In genomic region chr11:13962198-13962561, GRCh38 we compare ENCODE assay signal across 10 cellular contexts. TPM values are rescaled to one million over a fixed set of nuclear protein-coding genes. Genes with fewer than 3 reads are reported as not detected.
DNase-seq lines count a peak whose midpoint lies in the region; ATAC-seq and TF ChIP-seq lines count a peak whose summit lies in the region.
"Had no signal": no experiment of that assay in that cellular context is flagged by ENCODE, and none has a peak within 500 bp of the region (broad histone marks: within the 10 kb centered on the region; RNA-seq: fewer than 3 reads in every experiment).

No MANE protein-coding gene starts in this region.

- CTCF ChIA-PET in IMR-90 (lab: Yijun Ruan, JAX): no interaction called here

- H3K9me3 Mint-ChIP-seq in activated naive CD8-positive, alpha-beta T cell treated with anti-CD3 and anti-CD28 coated beads, Interleukin-2, amount 50 U/mL, for 24 hours: no peaks in the 10 kb centered on the region
- H3K9me3 Mint-ChIP-seq: memory B cell had no signal

- H3K27ac ChIP-seq in IMR-90 (ENCODE audit: insufficient read depth, low read length) (no peak overlapping the region), spleen (peak overlapping the region in 1 of 8 donors; percentile 65)

- H2BK20ac ChIP-seq in IMR-90 (ENCODE audit: low read depth, low read length): no peak overlapping the region

- POLR2A ChIA-PET in IMR-90 (lab: Charles Lee; ENCODE audit: unreplicated experiment): no interaction called here

- H2AFZ ChIP-seq in IMR-90 (replicated peaks; ENCODE audit: low read length, poor library complexity): peak overlapping the region; percentile 74

- H3K9ac ChIP-seq in IMR-90 (ENCODE audit: low read depth, low read length): no peak overlapping the region

- peak overlapping the region; percentile 41 for H3K4me3 Mint-ChIP-seq in activated naive CD8-positive, alpha-beta T cell treated with anti-CD3 and anti-CD28 coated beads, Interleukin-2, amount 50 U/mL, for 24 hours
- H3K4me3 Mint-ChIP-seq: memory B cell had no signal

- no peak overlapping the region for H4K5ac ChIP-seq in IMR-90 (ENCODE audit: low read depth, low read length)

- peak overlapping the region; percentile 51; the same call in 1 of the 2 replicates for H3K4me2 ChIP-seq in IMR-90 (ENCODE audit: low read depth, low read length)

- no peak overlapping the region for H3K4ac ChIP-seq in IMR-90 (ENCODE audit: low read depth, low read length)

- TF ChIP-seq POLR2A in IMR-90 (IDR thresholded peaks at IDR 0.05; ENCODE audit: low read depth, low read length) (no peak), spleen (IDR thresholded peaks at IDR 0.05) (no peak)

- no peak overlapping the region for H2AK5ac ChIP-seq in IMR-90 (ENCODE audit: low read depth, low read length)

- TF ChIP-seq RAD21 in IMR-90 (IDR thresholded peaks at IDR 0.05; ENCODE audit: low read length): no peak

- H3K23ac ChIP-seq in IMR-90 (ENCODE audit: low read depth, low read length): no peak overlapping the region

- ATAC-seq in IMR-90 (ENCODE audit: low read depth) (no peak), HG03135 (IDR thresholded peaks at IDR 0.05; ENCODE audit: unreplicated experiment) (no peak), GM18519 (IDR thresholded peaks at IDR 0.05; ENCODE audit: low FRiP score, unreplicated experiment) (no peak)
- no peak for ATAC-seq in activated naive CD8-positive, alpha-beta T cell treated with anti-CD3 and anti-CD28 coated beads, Interleukin-2, amount 50 U/mL, for 24 hours

- no peak overlapping the region for H3K18ac ChIP-seq in IMR-90 (ENCODE audit: low read depth, low read length)

- no peak for DNase-seq in IMR-90
- no peak for DNase-seq in activated naive CD8-positive, alpha-beta T cell treated with anti-CD3 and anti-CD28 coated beads, Interleukin-2, amount 50 U/mL, for 24 hours
- no peak for DNase-seq in kidney epithelial cell (ENCODE audit: low read depth)
- no peak for DNase-seq in spleen
- DNase-seq in SIG-M5 (lab: John Stamatoyannopoulos, UW): no peak
- DNase-seq: NCI-H446 had no signal

- H3K56ac ChIP-seq in IMR-90 (ENCODE audit: extremely low read depth, insufficient read depth, low read length): no peak overlapping the region

- no peaks in the 10 kb centered on the region for H3K36me3 Mint-ChIP-seq in activated naive CD8-positive, alpha-beta T cell treated with anti-CD3 and anti-CD28 coated beads, Interleukin-2, amount 50 U/mL, for 24 hours (ENCODE audit: low read depth)
- H3K36me3 Mint-ChIP-seq: memory B cell had no signal

- H3K14ac ChIP-seq in IMR-90 (replicated peaks; ENCODE audit: low read depth, low read length): no peak overlapping the region

- intact Hi-C loops in IMR-90 (cut with micrococcal nuclease) (no loop called here), spleen (cut with DNase I; ENCODE audit: low total_unique reads) (no loop called here)

- H3K4me3 ChIP-seq in IMR-90 (ENCODE audit: insufficient read depth, low read depth, low read length) (no peak overlapping the region; the same call in 1 of the 2 replicates), kidney epithelial cell (ENCODE audit: low read depth, low read length) (peak overlapping the region; percentile 53), spleen (peak overlapping the region in 6 of 8 donors; percentile 37 to 67 (median 40))

- dilution Hi-C loops in IMR-90 (cut with HindIII; ENCODE audit: low sequenced_read_pairs, unreplicated experiment): no loop called here

- no peaks in the 10 kb centered on the region for H3K9me1 ChIP-seq in IMR-90 (ENCODE audit: insufficient read depth, low read length)

- H4K20me1 ChIP-seq in IMR-90 (ENCODE audit: insufficient read depth, low read length): no peaks in the 10 kb centered on the region

- 4% methylated on average over 7 of the region's 16 CpGs; no CpG with 5 or more reads in 1 of the 2 experiments for WGBS in IMR-90 (ENCODE audit: extremely low coverage in 2 of 2, insufficient read length in 1 of 2), 2 experiments
- WGBS in spleen, 5 donors: 38 to 45% (median 42%) methylated on average over 16 of the region's 16 CpGs

- no peaks in the 10 kb centered on the region for H3K79me1 ChIP-seq in IMR-90 (ENCODE audit: low read depth in 1 of 2, low read length in 2 of 2)

- H3K36me3 ChIP-seq in IMR-90 (ENCODE audit: control insufficient read depth, insufficient read depth, low read length): no peaks in the 10 kb centered on the region
- no peaks in the 10 kb centered on the region for H3K36me3 ChIP-seq in kidney epithelial cell (ENCODE audit: control insufficient read depth, insufficient read depth, low read length)
- no peaks in the 10 kb centered on the region for H3K36me3 ChIP-seq in spleen

- peaks cover 55% of the 10 kb centered on the region for H3K27me3 Mint-ChIP-seq in activated naive CD8-positive, alpha-beta T cell treated with anti-CD3 and anti-CD28 coated beads, Interleukin-2, amount 50 U/mL, for 24 hours

- BruUV-seq in IMR-90 (replicated peaks; lab: Mats Ljungman, UMichigan): no TSS peak

- H2AK9ac ChIP-seq in IMR-90 (replicated peaks; ENCODE audit: low read depth, low read length, poor library complexity): no peak overlapping the region

- TF ChIP-seq CTCF in IMR-90 (conservative IDR thresholded peaks at IDR 0.05; ENCODE audit: low read depth, low read length) (no peak), kidney epithelial cell (IDR thresholded peaks at IDR 0.05; ENCODE audit: insufficient read depth, low read length, poor library complexity, severe bottlenecking) (no peak), spleen (IDR thresholded peaks at IDR 0.05 in 8 of 11, conservative IDR thresholded peaks at IDR 0.05 in 3 of 11) (no peak)

- H2BK120ac ChIP-seq in IMR-90 (ENCODE audit: low read depth, low read length): no peak overlapping the region

- no peak overlapping the region for H3K27ac Mint-ChIP-seq in activated naive CD8-positive, alpha-beta T cell treated with anti-CD3 and anti-CD28 coated beads, Interleukin-2, amount 50 U/mL, for 24 hours
- H3K27ac Mint-ChIP-seq: memory B cell had no signal

- H3K4me1 ChIP-seq in IMR-90 (ENCODE audit: control insufficient read depth, insufficient read depth, low read length) (no peaks in the 10 kb centered on the region; the same call in 1 of the 2 replicates), spleen (peaks cover 4 to 31% (median 27%) of the 10 kb centered on the region in 6 donors)

- H2BK15ac ChIP-seq in IMR-90 (ENCODE audit: low read depth, low read length): no peak overlapping the region

- H3K4me1 Mint-ChIP-seq in activated naive CD8-positive, alpha-beta T cell treated with anti-CD3 and anti-CD28 coated beads, Interleukin-2, amount 50 U/mL, for 24 hours: peaks cover 15% of the 10 kb centered on the region

- H2BK5ac ChIP-seq in IMR-90 (ENCODE audit: low read depth, low read length, poor library complexity, severe bottlenecking): no peak overlapping the region

- in situ Hi-C loops in IMR-90 (cut with MboI; ENCODE audit: low sequenced_read_pairs): loop anchor here (5.0 kb wide), 1 partner anchor 185 kb away; no protein-coding TSS in a partner anchor

- peaks cover 88% of the 10 kb centered on the region for H3K27me3 ChIP-seq in IMR-90 (ENCODE audit: control insufficient read depth, insufficient read depth, low read length)
- H3K27me3 ChIP-seq in kidney epithelial cell (ENCODE audit: control insufficient read depth, insufficient read depth, low read length): peaks cover 34% of the 10 kb centered on the region
- peaks cover 5 to 93% (median 53%) of the 10 kb centered on the region in 7 donors for H3K27me3 ChIP-seq in spleen (replicated peaks in 1 of 7)

- H4K8ac ChIP-seq in IMR-90 (ENCODE audit: low read depth in 2 of 2, low read length in 2 of 2): no peak overlapping the region

- H3K9me3 ChIP-seq in IMR-90 (ENCODE audit: control insufficient read depth, insufficient read depth, low read length): no peaks in the 10 kb centered on the region
- H3K9me3 ChIP-seq in spleen: no peaks in the 10 kb centered on the region

- H4K91ac ChIP-seq in IMR-90 (ENCODE audit: insufficient read depth, low read depth, low read length): no peak overlapping the region

TF ChIP-seq in IMR-90, 13 proteins besides CTCF, POLR2A, EP300 and RAD21 (continues in another document):
- TF ChIP-seq BHLHE40 (IDR thresholded peaks at IDR 0.05; ENCODE audit: low read depth, low read length): no peak
- TF ChIP-seq CEBPB (IDR thresholded peaks at IDR 0.05; ENCODE audit: low read depth, low read length): no peak
- no peak for TF ChIP-seq CHD1 (IDR thresholded peaks at IDR 0.05; ENCODE audit: low read depth, low read length)
- TF ChIP-seq RFX5 (IDR thresholded peaks at IDR 0.05; ENCODE audit: low read depth, low read length): no peak
- TF ChIP-seq MXI1 (IDR thresholded peaks at IDR 0.05; ENCODE audit: borderline replicate concordance, low read depth, low read length): no peak
- TF ChIP-seq FOS (IDR thresholded peaks at IDR 0.05; ENCODE audit: low read depth, low read length): no peak
- no peak for TF ChIP-seq ELK1 (IDR thresholded peaks at IDR 0.05; ENCODE audit: borderline replicate concordance, low read depth, low read length)
- no peak for TF ChIP-seq USF2 (IDR thresholded peaks at IDR 0.05; ENCODE audit: low read depth, low read length)
- TF ChIP-seq MAFK (IDR thresholded peaks at IDR 0.05; ENCODE audit: low read depth, low read length): no peak
- no peak for TF ChIP-seq NFE2L2 (IDR thresholded peaks at IDR 0.05; ENCODE audit: low read depth, low read length)
- TF ChIP-seq RCOR1 (IDR thresholded peaks at IDR 0.05; ENCODE audit: insufficient replicate concordance, low read length): no peak

RNA-seq across cellular contexts. Expression of gene SPON1, which starts 0.3 kb away (rescaled TPM):
- total RNA-seq in IMR-90 (2012; rRNA removed): 0.56 and 0.72 TPM in 2 replicates
- 0.62 and 0.77 TPM in 2 replicates for polyA plus RNA-seq in IMR-90 (2012; rRNA removed)
- polyA plus RNA-seq in IMR-90 (2012; cell fraction: cytosol; rRNA removed): 0.16 and 0.42 TPM in 2 replicates
- polyA plus RNA-seq in IMR-90 (2012; cell fraction: nucleus; rRNA removed; ENCODE audit: low replicate concordance): 0.28 and 0.37 TPM in 2 replicates
- total RNA-seq in kidney epithelial cell: 3.2 and 3.7 TPM in 2 replicates
- 10 to 100 TPM in 5 of 7 donors, 1 to 10 TPM in 2; 5.5 to 99.2 (median 10.9) TPM for total RNA-seq in spleen
- 1 to 10 TPM in 2 of 3 donors, under 1 TPM in 1; 0.72 to 3.4 (median 2.4) TPM for polyA plus RNA-seq in spleen
- polyA plus RNA-seq: endothelial cell of umbilical vein had no signal
